2 cellular contexts compared by ENCODE assay signal in the genomic region with DNA sequence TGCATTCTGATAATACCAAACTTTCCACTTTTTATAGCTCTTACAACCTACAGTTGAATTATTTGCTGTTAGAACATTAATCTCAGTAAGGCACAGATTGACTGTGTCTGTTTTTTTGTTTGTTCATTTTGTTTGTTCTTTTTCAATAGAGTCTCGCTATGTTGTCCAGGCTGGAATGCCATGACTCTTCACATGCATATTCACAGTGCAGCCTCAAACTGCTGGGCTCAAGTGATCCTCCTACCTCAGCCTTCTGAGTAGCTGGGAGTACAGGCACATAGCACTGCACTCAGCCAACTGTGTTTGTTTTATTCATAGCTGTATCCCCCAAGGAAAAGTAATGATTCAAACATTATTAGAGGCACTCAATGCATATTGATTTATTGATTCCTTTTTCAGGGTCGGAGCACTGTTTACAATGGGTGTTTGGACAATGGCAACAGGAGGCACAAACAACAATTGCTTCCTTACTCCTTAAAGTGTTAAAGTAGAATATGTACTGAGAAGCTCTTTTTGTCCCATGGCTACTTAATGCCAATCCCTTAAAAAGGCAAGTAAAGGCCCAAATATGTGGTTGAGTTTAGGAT.
TF ChIP-seq lines count a peak whose summit lies in the region.

No MANE protein-coding gene starts in this region.

TF ChIP-seq in GM23338, 12 proteins besides CTCF, POLR2A, EP300 and RAD21:
- TF ChIP-seq POLR2AphosphoS5 (IDR thresholded peaks at IDR 0.05; ENCODE audit: low read depth) (no peak), REST (IDR thresholded peaks at IDR 0.05; ENCODE audit: unreplicated experiment) (no peak), STAT1 (IDR thresholded peaks at IDR 0.05; ENCODE audit: unreplicated experiment) (no peak)
- TF ChIP-seq, protein P1, sequence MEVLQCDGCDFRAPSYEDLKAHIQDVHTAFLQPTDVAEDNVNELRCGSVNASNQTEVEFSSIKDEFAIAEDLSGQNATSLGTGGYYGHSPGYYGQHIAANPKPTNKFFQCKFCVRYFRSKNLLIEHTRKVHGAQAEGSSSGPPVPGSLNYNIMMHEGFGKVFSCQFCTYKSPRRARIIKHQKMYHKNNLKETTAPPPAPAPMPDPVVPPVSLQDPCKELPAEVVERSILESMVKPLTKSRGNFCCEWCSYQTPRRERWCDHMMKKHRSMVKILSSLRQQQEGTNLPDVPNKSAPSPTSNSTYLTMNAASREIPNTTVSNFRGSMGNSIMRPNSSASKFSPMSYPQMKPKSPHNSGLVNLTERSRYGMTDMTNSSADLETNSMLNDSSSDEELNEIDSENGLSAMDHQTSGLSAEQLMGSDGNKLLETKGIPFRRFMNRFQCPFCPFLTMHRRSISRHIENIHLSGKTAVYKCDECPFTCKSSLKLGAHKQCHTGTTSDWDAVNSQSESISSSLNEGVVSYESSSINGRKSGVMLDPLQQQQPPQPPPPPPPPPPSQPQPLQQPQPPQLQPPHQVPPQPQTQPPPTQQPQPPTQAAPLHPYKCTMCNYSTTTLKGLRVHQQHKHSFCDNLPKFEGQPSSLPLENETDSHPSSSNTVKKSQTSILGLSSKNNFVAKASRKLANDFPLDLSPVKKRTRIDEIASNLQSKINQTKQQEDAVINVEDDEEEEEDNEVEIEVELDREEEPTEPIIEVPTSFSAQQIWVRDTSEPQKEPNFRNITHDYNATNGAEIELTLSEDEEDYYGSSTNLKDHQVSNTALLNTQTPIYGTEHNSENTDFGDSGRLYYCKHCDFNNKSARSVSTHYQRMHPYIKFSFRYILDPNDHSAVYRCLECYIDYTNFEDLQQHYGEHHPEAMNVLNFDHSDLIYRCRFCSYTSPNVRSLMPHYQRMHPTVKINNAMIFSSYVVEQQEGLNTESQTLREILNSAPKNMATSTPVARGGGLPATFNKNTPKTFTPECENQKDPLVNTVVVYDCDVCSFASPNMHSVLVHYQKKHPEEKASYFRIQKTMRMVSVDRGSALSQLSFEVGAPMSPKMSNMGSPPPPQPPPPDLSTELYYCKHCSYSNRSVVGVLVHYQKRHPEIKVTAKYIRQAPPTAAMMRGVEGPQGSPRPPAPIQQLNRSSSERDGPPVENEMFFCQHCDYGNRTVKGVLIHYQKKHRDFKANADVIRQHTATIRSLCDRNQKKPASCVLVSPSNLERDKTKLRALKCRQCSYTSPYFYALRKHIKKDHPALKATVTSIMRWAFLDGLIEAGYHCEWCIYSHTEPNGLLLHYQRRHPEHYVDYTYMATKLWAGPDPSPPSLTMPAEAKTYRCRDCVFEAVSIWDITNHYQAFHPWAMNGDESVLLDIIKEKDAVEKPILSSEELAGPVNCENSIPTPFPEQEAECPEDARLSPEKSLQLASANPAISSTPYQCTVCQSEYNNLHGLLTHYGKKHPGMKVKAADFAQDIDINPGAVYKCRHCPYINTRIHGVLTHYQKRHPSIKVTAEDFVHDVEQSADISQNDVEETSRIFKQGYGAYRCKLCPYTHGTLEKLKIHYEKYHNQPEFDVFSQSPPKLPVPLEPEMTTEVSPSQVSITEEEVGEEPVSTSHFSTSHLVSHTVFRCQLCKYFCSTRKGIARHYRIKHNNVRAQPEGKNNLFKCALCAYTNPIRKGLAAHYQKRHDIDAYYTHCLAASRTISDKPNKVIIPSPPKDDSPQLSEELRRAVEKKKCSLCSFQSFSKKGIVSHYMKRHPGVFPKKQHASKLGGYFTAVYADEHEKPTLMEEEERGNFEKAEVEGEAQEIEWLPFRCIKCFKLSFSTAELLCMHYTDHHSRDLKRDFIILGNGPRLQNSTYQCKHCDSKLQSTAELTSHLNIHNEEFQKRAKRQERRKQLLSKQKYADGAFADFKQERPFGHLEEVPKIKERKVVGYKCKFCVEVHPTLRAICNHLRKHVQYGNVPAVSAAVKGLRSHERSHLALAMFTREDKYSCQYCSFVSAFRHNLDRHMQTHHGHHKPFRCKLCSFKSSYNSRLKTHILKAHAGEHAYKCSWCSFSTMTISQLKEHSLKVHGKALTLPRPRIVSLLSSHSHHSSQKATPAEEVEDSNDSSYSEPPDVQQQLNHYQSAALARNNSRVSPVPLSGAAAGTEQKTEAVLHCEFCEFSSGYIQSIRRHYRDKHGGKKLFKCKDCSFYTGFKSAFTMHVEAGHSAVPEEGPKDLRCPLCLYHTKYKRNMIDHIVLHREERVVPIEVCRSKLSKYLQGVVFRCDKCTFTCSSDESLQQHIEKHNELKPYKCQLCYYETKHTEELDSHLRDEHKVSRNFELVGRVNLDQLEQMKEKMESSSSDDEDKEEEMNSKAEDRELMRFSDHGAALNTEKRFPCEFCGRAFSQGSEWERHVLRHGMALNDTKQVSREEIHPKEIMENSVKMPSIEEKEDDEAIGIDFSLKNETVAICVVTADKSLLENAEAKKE (CRISPR knock-in tag; IDR thresholded peaks at IDR 0.05), result no peak
- TF ChIP-seq, protein P2, sequence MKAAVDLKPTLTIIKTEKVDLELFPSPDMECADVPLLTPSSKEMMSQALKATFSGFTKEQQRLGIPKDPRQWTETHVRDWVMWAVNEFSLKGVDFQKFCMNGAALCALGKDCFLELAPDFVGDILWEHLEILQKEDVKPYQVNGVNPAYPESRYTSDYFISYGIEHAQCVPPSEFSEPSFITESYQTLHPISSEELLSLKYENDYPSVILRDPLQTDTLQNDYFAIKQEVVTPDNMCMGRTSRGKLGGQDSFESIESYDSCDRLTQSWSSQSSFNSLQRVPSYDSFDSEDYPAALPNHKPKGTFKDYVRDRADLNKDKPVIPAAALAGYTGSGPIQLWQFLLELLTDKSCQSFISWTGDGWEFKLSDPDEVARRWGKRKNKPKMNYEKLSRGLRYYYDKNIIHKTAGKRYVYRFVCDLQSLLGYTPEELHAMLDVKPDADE (IDR thresholded peaks at IDR 0.05), result no peak

TF ChIP-seq in H1, 55 proteins besides CTCF, POLR2A, EP300 and RAD21:
- 0 out of 2 replicates have a peak, but pooled peaks have one; percentile 11 for TF ChIP-seq KDM1A (IDR thresholded peaks at IDR 0.05; ENCODE audit: borderline replicate concordance, low read length)
- no peak for TF ChIP-seq SAP30 (IDR thresholded peaks at IDR 0.05; ENCODE audit: insufficient read depth, insufficient replicate concordance, low read length)
